8 cellular contexts compared by ENCODE assay signal in the genomic region with DNA sequence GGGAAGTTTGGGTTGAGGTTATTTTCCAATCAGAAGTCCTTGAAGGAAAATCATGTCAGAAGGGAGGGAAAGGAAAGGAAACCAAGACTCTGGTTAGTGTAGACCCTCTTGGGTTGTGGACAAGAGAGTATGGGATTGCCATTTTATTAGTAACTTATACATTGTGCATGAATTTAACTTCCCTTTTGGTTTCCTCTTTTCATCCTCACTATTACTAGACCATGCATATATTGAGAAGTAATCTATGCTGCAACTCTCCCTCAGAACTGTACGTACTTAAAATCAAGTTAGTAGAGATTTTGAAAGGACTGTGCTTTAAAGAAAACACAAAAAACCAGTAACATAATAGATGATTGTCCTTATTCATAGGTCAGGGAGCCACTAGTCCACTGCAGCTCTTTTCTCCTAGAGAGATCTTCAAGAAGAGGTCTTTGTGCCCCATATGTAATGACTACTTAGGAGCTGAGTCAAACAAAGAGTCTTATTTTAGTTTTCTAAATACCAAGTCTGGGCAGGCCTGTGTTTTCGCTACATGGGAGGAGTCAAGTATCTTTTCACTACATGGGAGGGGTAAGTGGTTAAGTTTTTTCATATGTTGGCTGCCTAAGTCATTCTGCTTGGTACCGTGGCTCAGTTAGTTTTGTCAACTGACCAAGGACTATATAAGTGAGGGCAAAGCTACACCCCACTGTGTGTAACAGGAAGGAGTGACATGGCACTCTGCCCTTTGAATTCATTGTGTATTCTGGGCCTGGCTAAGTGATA. TPM values are rescaled to one million over a fixed set of nuclear protein-coding genes. Genes with fewer than 3 reads are reported as not detected.
DNase-seq lines count a peak whose midpoint lies in the region; ATAC-seq and TF ChIP-seq lines count a peak whose summit lies in the region.

No MANE protein-coding gene starts in this region.

- H3K27ac ChIP-seq in gastroesophageal sphincter: peak overlapping the region in 1 of 4 donors; percentile 8
- H3K27ac ChIP-seq in SJCRH30: no peak overlapping the region

- no peak for TF ChIP-seq POLR2A in gastroesophageal sphincter (IDR thresholded peaks at IDR 0.05)

- H3K4me1 ChIP-seq in gastroesophageal sphincter (no peaks in the 10 kb centered on the region), SJCRH30 (no peaks in the 10 kb centered on the region)

- H3K36me3 ChIP-seq in gastroesophageal sphincter: no peaks in the 10 kb centered on the region
- H3K36me3 ChIP-seq in SJCRH30: no peaks in the 10 kb centered on the region

- TF ChIP-seq EP300 in gastroesophageal sphincter (IDR thresholded peaks at IDR 0.05): no peak

- peak; percentile 89 for ATAC-seq in GM21367 (IDR thresholded peaks at IDR 0.05; ENCODE audit: unreplicated experiment)
- peak; percentile 93 for ATAC-seq in HG03520 (IDR thresholded peaks at IDR 0.05; ENCODE audit: unreplicated experiment)
- ATAC-seq in gastroesophageal sphincter: peak; percentile 28

- H3K27me3 ChIP-seq in gastroesophageal sphincter: no peaks in the 10 kb centered on the region
- H3K27me3 ChIP-seq in SJCRH30: no peaks in the 10 kb centered on the region

- H3K4me3 ChIP-seq in GM12864 (ENCODE audit: low read depth, low read length): no peak overlapping the region
- no peak overlapping the region for H3K4me3 ChIP-seq in gastroesophageal sphincter
- H3K4me3 ChIP-seq in SJCRH30: no peak overlapping the region

- peak; percentile 83 for DNase-seq in GM12864 (ENCODE audit: low read depth)
- no peak for DNase-seq in occipital lobe (lab: John Stamatoyannopoulos, UW)
- DNase-seq in RKO (ENCODE audit: low spot score): no peak
- DNase-seq in SJCRH30: no peak
- no peak for DNase-seq in NCI-H1694 treated with DMSO at 0.1 percent for 48 hours (lab: John Stamatoyannopoulos, UW)

- H3K9me3 ChIP-seq in gastroesophageal sphincter (no peaks in the 10 kb centered on the region), SJCRH30 (replicated peaks) (no peaks in the 10 kb centered on the region)

- TF ChIP-seq CTCF in GM12864 (IDR thresholded peaks at IDR 0.05; ENCODE audit: low read depth, low read length, missing control alignments) (no peak), gastroesophageal sphincter (IDR thresholded peaks at IDR 0.05) (no peak)

- WGBS in gastroesophageal sphincter (ENCODE audit: low coverage in 1 of 2), 2 donors: 73 to 85% methylated on average over 2 to 3 of the region's 3 CpGs

RNA-seq across cellular contexts. Expression of a gene that starts 25.2 kb away (rescaled TPM):
- total RNA-seq in gastroesophageal sphincter (1 to 10 TPM; 3.6 to 9.7 (median 4.6) TPM), occipital lobe (44.6 TPM)
- 4.6 and 5.8 TPM in 2 replicates for total RNA-seq in SJCRH30 (2014; rRNA removed; shearing (Covaris generic))

Comparison
In these comparisons a context has a peak if more than half of its experiments do, and no peak if none do; other contexts are left out.
1. ATAC-seq: peak in every context shown above with its lines; median percentile 93 in HG03520; 89 in GM21367; 28 in gastroesophageal sphincter.